ENCODE assay signal across 11 cellular contexts in the genomic region with DNA sequence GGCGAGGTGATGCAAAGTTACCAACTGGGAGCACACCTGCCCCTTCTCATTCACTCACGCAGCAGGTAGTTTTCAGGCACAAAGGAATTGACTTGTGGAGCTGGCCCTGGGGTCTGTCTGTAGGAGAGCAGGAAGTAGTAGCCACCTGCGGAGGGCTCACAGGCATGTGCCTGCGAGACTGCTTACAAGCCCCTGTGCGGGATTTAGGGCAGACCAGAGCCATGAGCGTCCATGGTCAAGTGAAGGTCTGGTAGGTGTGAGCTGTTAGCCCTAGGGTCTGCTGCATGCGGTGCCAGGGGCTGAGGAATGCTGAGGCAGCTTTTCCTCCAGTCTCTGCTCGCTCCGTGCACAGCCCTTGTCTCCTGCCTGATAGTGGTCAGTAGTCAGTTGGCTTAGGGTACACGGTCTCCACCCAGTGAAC. TPM values are rescaled to one million over a fixed set of nuclear protein-coding genes. Genes with fewer than 3 reads are reported as not detected.
A peak's percentile ranks its signal among the peaks of the same experiment; 100 is the strongest.
DNase-seq lines count a peak whose midpoint lies in the region; ATAC-seq, FAIRE-seq and TF ChIP-seq lines count a peak whose summit lies in the region.
"Had no signal": no experiment of that assay in that cellular context is flagged by ENCODE, and none has a peak within 500 bp of the region (broad histone marks: within the 10 kb centered on the region; RNA-seq: fewer than 3 reads in every experiment).

No MANE protein-coding gene starts in this region.

- no peaks in the 10 kb centered on the region for H3K9me2 ChIP-seq in Karpas-422 (replicated peaks; ENCODE audit: insufficient read depth, low read length)

- H3K9me3 ChIP-seq in right cardiac atrium (ENCODE audit: control insufficient read depth, low read length) (no peaks in the 10 kb centered on the region), heart right ventricle (no peaks in the 10 kb centered on the region), Karpas-422 (ENCODE audit: low read length) (no peaks in the 10 kb centered on the region)
- H3K9me3 ChIP-seq: left lung, prostate gland had no signal

- H3K27me3 ChIP-seq in right cardiac atrium (ENCODE audit: control insufficient read depth, insufficient read depth) (no peaks in the 10 kb centered on the region), heart right ventricle (no peaks in the 10 kb centered on the region), Karpas-422 (ENCODE audit: low read length) (no peaks in the 10 kb centered on the region)
- H3K27me3 ChIP-seq: left lung had no signal

- POLR2A ChIA-PET in activated CD8-positive, alpha-beta T cell treated with anti-CD3 and anti-CD28 coated beads, Interleukin-2, amount 10 ng/mL, durations not matched to agents 7 days and 5 days (lab: Charles Lee), result interaction anchor here (0.6 to 4.3 kb wide), 12 partner anchors 8 to 750 kb away, joined by 3 to 45 read pairs (median 4); a partner anchor contains a TSS

- H3K27ac Mint-ChIP-seq in activated CD8-positive, alpha-beta T cell treated with anti-CD3 and anti-CD28 coated beads, Interleukin-2, amount 10 ng/mL, durations not matched to agents 7 days and 5 days, result peak overlapping the region; percentile 94
- peak overlapping the region; percentile 93 to 98 (median 96) for H3K27ac Mint-ChIP-seq in immature natural killer cell

- H3K4me1 ChIP-seq in right cardiac atrium (ENCODE audit: control insufficient read depth, insufficient read depth, low read length) (peaks cover 18% of the 10 kb centered on the region), heart right ventricle (peaks cover 12 to 100% (median 62%) of the 10 kb centered on the region in 9 donors), Karpas-422 (ENCODE audit: low read length) (peaks cover 52% of the 10 kb centered on the region)
- H3K4me1 ChIP-seq: prostate gland had no signal

- H3K27me3 Mint-ChIP-seq in activated CD8-positive, alpha-beta T cell treated with anti-CD3 and anti-CD28 coated beads, Interleukin-2, amount 10 ng/mL, durations not matched to agents 7 days and 5 days (ENCODE audit: low read depth), result no peaks in the 10 kb centered on the region
- H3K27me3 Mint-ChIP-seq in immature natural killer cell (ENCODE audit: low read depth in 3 of 3), result peaks cover 7 to 25% (median 15%) of the 10 kb centered on the region in 3 donors

- no peak overlapping the region for H3K4me2 ChIP-seq in Karpas-422 (ENCODE audit: low read depth, low read length, poor library complexity, severe bottlenecking)

- H3K9me3 Mint-ChIP-seq in activated CD8-positive, alpha-beta T cell treated with anti-CD3 and anti-CD28 coated beads, Interleukin-2, amount 10 ng/mL, durations not matched to agents 7 days and 5 days (ENCODE audit: insufficient read depth), result peaks cover 6% of the 10 kb centered on the region
- no peaks in the 10 kb centered on the region for H3K9me3 Mint-ChIP-seq in immature natural killer cell

- peaks cover 19% of the 10 kb centered on the region for H4K20me1 ChIP-seq in Karpas-422 (ENCODE audit: insufficient read depth, low read depth, low read length)

- no peaks in the 10 kb centered on the region for H3K79me2 ChIP-seq in Karpas-422 (ENCODE audit: low read length)

- no peak for DNase-seq in right cardiac atrium
- DNase-seq in heart right ventricle, result no peak
- peak; percentile 34 for DNase-seq in activated CD8-positive, alpha-beta T cell treated with anti-CD3 and anti-CD28 coated beads, Interleukin-2, amount 10 ng/mL, durations not matched to agents 7 days and 5 days
- DNase-seq in immature natural killer cell, result no peak
- no peak for DNase-seq in Karpas-422
- DNase-seq in SW 1271 (lab: John Stamatoyannopoulos, UW), result no peak
- no peak for DNase-seq in HTR-8/SVneo (ENCODE audit: insufficient read length, low spot score)
- DNase-seq: NCI-H2171 treated with DMSO at 0.1 percent for 48 hours had no signal

- H2AFZ ChIP-seq in Karpas-422 (ENCODE audit: low read length), result no peak overlapping the region

- CTCF ChIA-PET in activated CD8-positive, alpha-beta T cell treated with anti-CD3 and anti-CD28 coated beads, Interleukin-2, amount 10 ng/mL, durations not matched to agents 7 days and 5 days (lab: Charles Lee), result interaction anchor here (0.6 to 6.6 kb wide), 17 partner anchors 7 to 749 kb away, joined by 3 to 53 read pairs (median 6); a partner anchor contains a TSS

- peaks cover 62% of the 10 kb centered on the region for H3K36me3 Mint-ChIP-seq in activated CD8-positive, alpha-beta T cell treated with anti-CD3 and anti-CD28 coated beads, Interleukin-2, amount 10 ng/mL, durations not matched to agents 7 days and 5 days (ENCODE audit: low read depth)
- peaks cover 0 to 7% (median 0%) of the 10 kb centered on the region in 3 donors for H3K36me3 Mint-ChIP-seq in immature natural killer cell

- peaks cover 93% of the 10 kb centered on the region for H3K4me1 Mint-ChIP-seq in activated CD8-positive, alpha-beta T cell treated with anti-CD3 and anti-CD28 coated beads, Interleukin-2, amount 10 ng/mL, durations not matched to agents 7 days and 5 days (ENCODE audit: low read depth)
- peaks cover 94 to 96% of the 10 kb centered on the region in 2 donors for H3K4me1 Mint-ChIP-seq in immature natural killer cell

- WGBS in right cardiac atrium, result 87% methylated on average over 10 of the region's 10 CpGs
- 90 to 91% methylated on average over 10 of the region's 10 CpGs for WGBS in heart right ventricle, 2 donors

- TF ChIP-seq CTCF in heart right ventricle (IDR thresholded peaks at IDR 0.05), result no peak

- ATAC-seq in right cardiac atrium, result no peak
- ATAC-seq in heart right ventricle, result no peak
- ATAC-seq in activated CD8-positive, alpha-beta T cell treated with anti-CD3 and anti-CD28 coated beads, Interleukin-2, amount 10 ng/mL, durations not matched to agents 7 days and 5 days, result peak; percentile 2
- no peak for ATAC-seq in GM18870 (IDR thresholded peaks at IDR 0.05; ENCODE audit: unreplicated experiment)

- no peak for FAIRE-seq in HTR-8/SVneo (lab: Jason Lieb, UNC)

- peak overlapping the region; percentile 34 for H3K27ac ChIP-seq in right cardiac atrium (ENCODE audit: low read length)
- H3K27ac ChIP-seq in heart right ventricle, result peak overlapping the region in 2 of 10 donors; percentile 75 to 89
- H3K27ac ChIP-seq in Karpas-422 (ENCODE audit: low read length), result no peak overlapping the region
- H3K27ac ChIP-seq: prostate gland had no signal

- H3K4me3 Mint-ChIP-seq in activated CD8-positive, alpha-beta T cell treated with anti-CD3 and anti-CD28 coated beads, Interleukin-2, amount 10 ng/mL, durations not matched to agents 7 days and 5 days, result peak overlapping the region; percentile 73
- H3K4me3 Mint-ChIP-seq in immature natural killer cell, result peak overlapping the region; percentile 84 to 92 (median 87)

- intact Hi-C loops in right cardiac atrium (cut with DNase I), result no loop called here
- intact Hi-C loops in heart right ventricle (cut with DNase I), result no loop called here

- H3K4me3 ChIP-seq in right cardiac atrium (ENCODE audit: low read length), result no peak overlapping the region
- no peak overlapping the region for H3K4me3 ChIP-seq in heart right ventricle
- no peak overlapping the region for H3K4me3 ChIP-seq in Karpas-422 (ENCODE audit: low read length)
- H3K4me3 ChIP-seq: left lung, prostate gland had no signal

- no peak overlapping the region for H3K9ac ChIP-seq in Karpas-422 (ENCODE audit: low read length)

- H3K36me3 ChIP-seq in heart right ventricle, result no peaks in the 10 kb centered on the region
- no peaks in the 10 kb centered on the region for H3K36me3 ChIP-seq in Karpas-422 (ENCODE audit: insufficient read depth, low read length)
- H3K36me3 ChIP-seq: left lung, prostate gland had no signal

RNA-seq across cellular contexts. Expression of a gene that starts 18.9 kb away (rescaled TPM):
- total RNA-seq in right cardiac atrium (10 to 100 TPM; 15.7 to 18.1 (median 15.8) TPM), heart right ventricle (10 to 100 TPM; 15.8 to 31.2 (median 22.0) TPM)
- polyA plus RNA-seq in right cardiac atrium (5.1 TPM), heart right ventricle (1 to 10 TPM; 3.8 to 7.5 TPM), immature natural killer cell (100 to 1,000 TPM in 1 of 3 donors, 10 to 100 TPM in 2; 34.1 to 101 (median 35.0) TPM)
- 100 to 1,000 TPM; 152 to 157 TPM for total RNA-seq in activated CD8-positive, alpha-beta T cell treated with anti-CD3 and anti-CD28 coated beads, Interleukin-2, amount 10 ng/mL, durations not matched to agents 7 days and 5 days
- total RNA-seq in Karpas-422 (2014; rRNA removed; shearing (Covaris generic); ENCODE audit: low replicate concordance), result 5.3 and 7.9 TPM in 2 replicates

Comparison
In these comparisons a context has a peak if more than half of its experiments do, and no peak if none do; other contexts are left out.
1. RNA of a gene that starts 18.9 kb away (total RNA-seq): 152 to 157 TPM in activated CD8-positive, alpha-beta T cell treated with anti-CD3 and anti-CD28 coated beads, Interleukin-2, amount 10 ng/mL, durations not matched to agents 7 days and 5 days; 15.8 to 31.2 TPM in heart right ventricle, 15.7 to 18.1 TPM in right cardiac atrium and 5.3 to 7.9 TPM in Karpas-422; every median in the first group is over 4 times any median in the second.